10 cellular contexts compared by ENCODE assay signal in the genomic region with DNA sequence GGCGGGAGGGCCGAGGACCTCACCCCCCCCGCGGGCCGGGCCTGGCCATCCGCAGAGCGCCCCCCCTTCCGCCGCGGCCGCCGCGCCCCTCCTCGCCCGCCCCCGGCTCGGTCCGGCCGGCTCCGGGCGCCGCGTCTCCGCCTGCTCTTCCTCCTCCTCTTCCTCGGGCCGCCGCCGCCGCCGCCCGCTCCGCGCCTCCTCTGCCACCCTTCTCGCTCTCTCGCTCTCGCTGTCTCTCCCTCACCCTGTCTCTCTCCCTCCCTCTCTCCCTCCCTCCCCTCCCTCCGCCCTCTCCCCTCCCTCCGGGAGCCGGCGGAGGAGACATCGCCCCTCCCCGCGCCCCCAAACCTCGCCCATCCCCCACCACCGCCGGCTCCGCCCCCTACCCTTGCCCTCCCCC. TPM values are rescaled to one million over a fixed set of nuclear protein-coding genes. Genes with fewer than 3 reads are reported as not detected.
DNase-seq lines count a peak whose midpoint lies in the region; ATAC-seq and TF ChIP-seq lines count a peak whose summit lies in the region.
"Had no signal": no experiment of that assay in that cellular context is flagged by ENCODE, and none has a peak within 500 bp of the region (broad histone marks: within the 10 kb centered on the region; RNA-seq: fewer than 3 reads in every experiment).

Gene SHANK1, minus strand, starts transcription at position 237 of the 400 bp plus-strand sequence. CDS start 2,883 bp downstream, outside the sequence.

- no peak for TF ChIP-seq POLR2A in breast epithelium (IDR thresholded peaks at IDR 0.05)

- peaks cover 0 to 23% of the 10 kb centered on the region in 2 donors for H3K36me3 Mint-ChIP-seq in naive B cell

- peak within 1 kb of the TSS in 2 of 6 donors; percentile 42 to 95 for H3K27ac Mint-ChIP-seq in naive B cell

- H3K4me3 ChIP-seq in A673 (ENCODE audit: low read depth, low read length, poor library complexity, severe bottlenecking) (peak within 1 kb of the TSS; percentile 71), HFF-Myc (replicated peaks; ENCODE audit: low read depth, low read length) (peak within 1 kb of the TSS; percentile 41), breast epithelium (peak within 1 kb of the TSS; percentile 11 to 78 (median 54))

- H3K36me3 ChIP-seq in A673 (ENCODE audit: insufficient read depth, low read length, poor library complexity, severe bottlenecking) (peaks cover 16% of the 10 kb centered on the region), breast epithelium (no peaks in the 10 kb centered on the region)

- peak within 1 kb of the TSS; percentile 32 to 85 (median 64) for H3K4me3 Mint-ChIP-seq in naive B cell

- POLR2A ChIA-PET in A673 (lab: Charles Lee; ENCODE audit: low non-redundant PET) = no interaction called here

- H3K4me1 Mint-ChIP-seq in naive B cell = peaks cover 33 to 41% (median 35%) of the 10 kb centered on the region in 3 donors

- ATAC-seq in naive B cell (ENCODE audit: low read depth in 2 of 2) (no peak), GM21515 (IDR thresholded peaks at IDR 0.05; ENCODE audit: unreplicated experiment) (no peak), HG03139 (IDR thresholded peaks at IDR 0.05; ENCODE audit: unreplicated experiment) (no peak)

- intact Hi-C loops in A673 (cut with micrococcal nuclease; ENCODE audit: unreplicated experiment) = no loop called here
- intact Hi-C loops in breast epithelium (cut with DNase I; ENCODE audit: low total_unique reads) = no loop called here

- H3K9me3 ChIP-seq in A673 (ENCODE audit: low read depth, low read length, poor library complexity, severe bottlenecking) = no peaks in the 10 kb centered on the region
- no peaks in the 10 kb centered on the region for H3K9me3 ChIP-seq in breast epithelium

- H3K27me3 ChIP-seq in A673 (replicated peaks; ENCODE audit: insufficient read depth, low read depth, low read length, poor library complexity) (no peaks in the 10 kb centered on the region), breast epithelium (peaks cover 7 to 25% of the 10 kb centered on the region in 2 donors)

- peaks cover 21 to 88% (median 78%) of the 10 kb centered on the region in 3 donors for H3K27me3 Mint-ChIP-seq in naive B cell

- H3K9me3 Mint-ChIP-seq in naive B cell = peaks cover 0 to 10% (median 0%) of the 10 kb centered on the region in 7 donors

- BruUV-seq in A673 (replicated peaks; lab: Mats Ljungman, UMichigan) = no TSS peak

- H3K27ac ChIP-seq in A673 (ENCODE audit: low read depth, low read length, poor library complexity, severe bottlenecking) (peak within 1 kb of the TSS; percentile 61), breast epithelium (peak within 1 kb of the TSS in 1 of 2 donors; percentile 78)

- H3K4me1 ChIP-seq in A673 (ENCODE audit: insufficient read depth, low read length, poor library complexity, severe bottlenecking) (peaks cover 54% of the 10 kb centered on the region), breast epithelium (peaks cover 0 to 8% of the 10 kb centered on the region in 2 donors)

- CTCF ChIA-PET in A673 (lab: Charles Lee) = interaction anchor here (0.6 kb wide), 1 partner anchor 313 kb away, joined by 6 read pairs; no protein-coding TSS in a partner anchor

- TF ChIP-seq CTCF in A673 (conservative IDR thresholded peaks at IDR 0.05; ENCODE audit: low read depth, low read length) (no peak), HFF-Myc (IDR thresholded peaks at IDR 0.05; ENCODE audit: low read depth, low read length, missing control alignments) (no peak), breast epithelium (IDR thresholded peaks at IDR 0.05) (no peak)

- DNase-seq in A673 (ENCODE audit: low spot score) (peak; percentile 71), HFF-Myc (ENCODE audit: extremely low read depth, low read depth) (no peak), breast epithelium (ENCODE audit: low spot score in 2 of 2) (no peak), naive B cell (no peak), NCI-H2107 (lab: John Stamatoyannopoulos, UW) (no peak)
- DNase-seq in stimulated activated CD4-positive, alpha-beta T cell treated with anti-CD3 and anti-CD28 coated beads, Interleukin-15, amount 100 ng/mL, for 24 hours = no peak
- DNase-seq: activated CD4-positive, CD25-positive, alpha-beta regulatory T cell; NCI-H187 had no signal

RNA-seq across cellular contexts. Expression of gene SHANK1, which starts in this region (rescaled TPM):
- total RNA-seq in A673 (2021) (69.7 and 69.8 TPM in 2 replicates), breast epithelium (under 1 TPM in 2 of 3 donors, not detected in 1; 0.59 to 0.98 TPM)
- polyA plus RNA-seq in naive B cell (ENCODE audit: low read depth in 6 of 6) = not detected

Comparison
In these comparisons a context has a peak if more than half of its experiments do, and no peak if none do; other contexts are left out.
1. RNA of gene SHANK1 (total RNA-seq): 69.7 to 69.8 TPM in A673; 0.59 to 0.98 TPM in breast epithelium; every median in the first group is over 10 times any median in the second.
2. Peak in every context shown above with its lines, with median percentiles within 50 percentile points of each other: H3K4me3 ChIP-seq.